ENCODE assay signal across 11 cellular contexts in genomic region chr16:28936784-28937155, GRCh38. TPM values are rescaled to one million over a fixed set of nuclear protein-coding genes. Genes with fewer than 3 reads are reported as not detected.
DNase-seq lines count a peak whose midpoint lies in the region; ATAC-seq and TF ChIP-seq lines count a peak whose summit lies in the region.
"Had no signal": no experiment of that assay in that cellular context is flagged by ENCODE, and none has a peak within 500 bp of the region (broad histone marks: within the 10 kb centered on the region; RNA-seq: fewer than 3 reads in every experiment).

No MANE protein-coding gene starts in this region.

- H3K9me3 Mint-ChIP-seq in stimulated activated naive CD8-positive, alpha-beta T cell treated with anti-CD3 and anti-CD28 coated beads, Interleukin-15, Interleukin-2, amounts not matched to agents 100 ng/mL and 50 ng/mL, for 24 hours = no peaks in the 10 kb centered on the region
- no peaks in the 10 kb centered on the region for H3K9me3 Mint-ChIP-seq in activated T-helper 2 cell treated with anti-CD3 and anti-CD28 coated beads, Interferon-gamma antibody, Interleukin-2, Interleukin-4, amounts not matched to agents 10 μg/mL and 5 μg/mL and 100 μg/mL, durations not matched to agents 14 hours and 24 hours and 36 hours
- H3K9me3 Mint-ChIP-seq in naive B cell = no peaks in the 10 kb centered on the region
- H3K9me3 Mint-ChIP-seq: mesothelial cell of epicardium had no signal

- peak overlapping the region in 3 of 4 donors; percentile 25 to 43 (median 35) for H3K4me3 ChIP-seq in upper lobe of left lung

- no peaks in the 10 kb centered on the region for H3K36me3 ChIP-seq in upper lobe of left lung

- H3K9me3 ChIP-seq in upper lobe of left lung = no peaks in the 10 kb centered on the region

- peaks cover 4% of the 10 kb centered on the region for H3K36me3 Mint-ChIP-seq in stimulated activated naive CD8-positive, alpha-beta T cell treated with anti-CD3 and anti-CD28 coated beads, Interleukin-15, Interleukin-2, amounts not matched to agents 100 ng/mL and 50 ng/mL, for 24 hours (ENCODE audit: low read depth)
- no peaks in the 10 kb centered on the region for H3K36me3 Mint-ChIP-seq in activated T-helper 2 cell treated with anti-CD3 and anti-CD28 coated beads, Interferon-gamma antibody, Interleukin-2, Interleukin-4, amounts not matched to agents 10 μg/mL and 5 μg/mL and 100 μg/mL, durations not matched to agents 14 hours and 24 hours and 36 hours (ENCODE audit: low read depth)
- peaks cover 17 to 50% of the 10 kb centered on the region in 2 donors for H3K36me3 Mint-ChIP-seq in naive B cell
- H3K36me3 Mint-ChIP-seq: mesothelial cell of epicardium had no signal

- no peak for TF ChIP-seq CTCF in upper lobe of left lung (IDR thresholded peaks at IDR 0.05)

- no peaks in the 10 kb centered on the region for H3K27me3 ChIP-seq in upper lobe of left lung

- no peak for TF ChIP-seq POLR2A in upper lobe of left lung (IDR thresholded peaks at IDR 0.05)

- intact Hi-C loops in activated T-helper 2 cell treated with anti-CD3 and anti-CD28 coated beads, Interferon-gamma antibody, Interleukin-2, Interleukin-4, amounts not matched to agents 10 μg/mL and 5 μg/mL and 100 μg/mL, durations not matched to agents 14 hours and 24 hours and 36 hours (cut with micrococcal nuclease) = no loop called here

- DNase-seq in stimulated activated naive CD8-positive, alpha-beta T cell treated with anti-CD3 and anti-CD28 coated beads, Interleukin-15, Interleukin-2, amounts not matched to agents 100 U/mL and 50 U/mL, for 24 hours = no peak
- no peak for DNase-seq in activated T-helper 2 cell treated with anti-CD3 and anti-CD28 coated beads, Interferon-gamma antibody, Interleukin-2, Interleukin-4, amounts not matched to agents 10 μg/mL and 5 μg/mL and 100 μg/mL, durations not matched to agents 14 hours and 24 hours and 36 hours (ENCODE audit: low spot score)
- no peak for DNase-seq in naive B cell
- no peak for DNase-seq in upper lobe of left lung
- no peak for DNase-seq in COLO668 (lab: John Stamatoyannopoulos, UW; ENCODE audit: unreplicated experiment)
- DNase-seq: AML-193 had no signal

- no peak overlapping the region for H3K27ac ChIP-seq in upper lobe of left lung

- H3K4me1 Mint-ChIP-seq in stimulated activated naive CD8-positive, alpha-beta T cell treated with anti-CD3 and anti-CD28 coated beads, Interleukin-15, Interleukin-2, amounts not matched to agents 100 ng/mL and 50 ng/mL, for 24 hours (ENCODE audit: low read depth) = peaks cover 29% of the 10 kb centered on the region
- H3K4me1 Mint-ChIP-seq in activated T-helper 2 cell treated with anti-CD3 and anti-CD28 coated beads, Interferon-gamma antibody, Interleukin-2, Interleukin-4, amounts not matched to agents 10 μg/mL and 5 μg/mL and 100 μg/mL, durations not matched to agents 14 hours and 24 hours and 36 hours (ENCODE audit: low read depth) = peaks cover 11% of the 10 kb centered on the region
- peaks cover 56 to 70% (median 69%) of the 10 kb centered on the region in 3 donors for H3K4me1 Mint-ChIP-seq in naive B cell
- H3K4me1 Mint-ChIP-seq: mesothelial cell of epicardium had no signal

- 76 to 77% methylated on average over 25 to 26 of the region's 26 CpGs for WGBS in upper lobe of left lung, 2 donors

- H3K4me3 Mint-ChIP-seq in stimulated activated naive CD8-positive, alpha-beta T cell treated with anti-CD3 and anti-CD28 coated beads, Interleukin-15, Interleukin-2, amounts not matched to agents 100 ng/mL and 50 ng/mL, for 24 hours = peak overlapping the region; percentile 76
- H3K4me3 Mint-ChIP-seq in activated T-helper 2 cell treated with anti-CD3 and anti-CD28 coated beads, Interferon-gamma antibody, Interleukin-2, Interleukin-4, amounts not matched to agents 10 μg/mL and 5 μg/mL and 100 μg/mL, durations not matched to agents 14 hours and 24 hours and 36 hours (ENCODE audit: low read depth) = peak overlapping the region; percentile 72
- peak overlapping the region; percentile 44 to 97 (median 71) for H3K4me3 Mint-ChIP-seq in naive B cell
- H3K4me3 Mint-ChIP-seq: mesothelial cell of epicardium had no signal

- H3K27ac Mint-ChIP-seq in stimulated activated naive CD8-positive, alpha-beta T cell treated with anti-CD3 and anti-CD28 coated beads, Interleukin-15, Interleukin-2, amounts not matched to agents 100 ng/mL and 50 ng/mL, for 24 hours = no peak overlapping the region
- no peak overlapping the region for H3K27ac Mint-ChIP-seq in activated T-helper 2 cell treated with anti-CD3 and anti-CD28 coated beads, Interferon-gamma antibody, Interleukin-2, Interleukin-4, amounts not matched to agents 10 μg/mL and 5 μg/mL and 100 μg/mL, durations not matched to agents 14 hours and 24 hours and 36 hours
- H3K27ac Mint-ChIP-seq in naive B cell = peak overlapping the region; percentile 88 to 98 (median 90)
- H3K27ac Mint-ChIP-seq: mesothelial cell of epicardium had no signal

- H3K4me1 ChIP-seq in upper lobe of left lung = peaks cover 0 to 14% (median 7%) of the 10 kb centered on the region in 4 donors

- no peaks in the 10 kb centered on the region for H3K27me3 Mint-ChIP-seq in stimulated activated naive CD8-positive, alpha-beta T cell treated with anti-CD3 and anti-CD28 coated beads, Interleukin-15, Interleukin-2, amounts not matched to agents 100 ng/mL and 50 ng/mL, for 24 hours
- no peaks in the 10 kb centered on the region for H3K27me3 Mint-ChIP-seq in activated T-helper 2 cell treated with anti-CD3 and anti-CD28 coated beads, Interferon-gamma antibody, Interleukin-2, Interleukin-4, amounts not matched to agents 10 μg/mL and 5 μg/mL and 100 μg/mL, durations not matched to agents 14 hours and 24 hours and 36 hours (ENCODE audit: low read depth)
- H3K27me3 Mint-ChIP-seq in naive B cell = no peaks in the 10 kb centered on the region

- ATAC-seq in stimulated activated naive CD8-positive, alpha-beta T cell treated with anti-CD3 and anti-CD28 coated beads, Interleukin-15, Interleukin-2, amounts not matched to agents 100 U/mL and 50 U/mL, for 24 hours = no peak
- ATAC-seq in naive B cell (ENCODE audit: low read depth in 2 of 2) (no peak), upper lobe of left lung (ENCODE audit: low FRiP score in 2 of 2) (peak in 1 of 2 donors; percentile 7), HG02840 (IDR thresholded peaks at IDR 0.05; ENCODE audit: low FRiP score, unreplicated experiment) (no peak)
- ATAC-seq in activated CD4-positive, CD25-positive, alpha-beta regulatory T cell treated with anti-CD3 and anti-CD28 coated beads, Interleukin-2, amount 50 U/mL, for 24 hours = no peak

- no peak for TF ChIP-seq EP300 in upper lobe of left lung (IDR thresholded peaks at IDR 0.05)

RNA-seq across cellular contexts. Expression of gene CD19, which starts 5.0 kb away (rescaled TPM):
- 0.18 and 0.23 TPM in 2 replicates for total RNA-seq in activated T-helper 2 cell treated with anti-CD3 and anti-CD28 coated beads, Interferon-gamma antibody, Interleukin-2, Interleukin-4, amounts not matched to agents 10 μg/mL and 5 μg/mL and 100 μg/mL, durations not matched to agents 14 hours and 24 hours and 36 hours
- 100 to 1,000 TPM; 280 to 597 (median 354) TPM for polyA plus RNA-seq in naive B cell (ENCODE audit: low read depth in 6 of 6)
- 1 to 10 TPM in 2 of 6 donors, under 1 TPM in 3, not detected in 1; 0.46 to 1.4 (median 0.89) TPM for total RNA-seq in upper lobe of left lung
- total RNA-seq: cardiac septum, mesothelial cell of epicardium had no signal

RNA-seq across cellular contexts. Expression of gene RABEP2, which starts 11.7 kb away (rescaled TPM):
- total RNA-seq in activated T-helper 2 cell treated with anti-CD3 and anti-CD28 coated beads, Interferon-gamma antibody, Interleukin-2, Interleukin-4, amounts not matched to agents 10 μg/mL and 5 μg/mL and 100 μg/mL, durations not matched to agents 14 hours and 24 hours and 36 hours = 20.6 and 24.2 TPM in 2 replicates
- 10 to 100 TPM in 5 of 6 donors, 1 to 10 TPM in 1; 6.9 to 40.4 (median 21.2) TPM for polyA plus RNA-seq in naive B cell (ENCODE audit: low read depth in 6 of 6)
- total RNA-seq in upper lobe of left lung = 100 to 1,000 TPM in 1 of 6 donors, 10 to 100 TPM in 5; 25.6 to 115 (median 33.0) TPM

RNA-seq across cellular contexts. Expression of gene NFATC2IP, which starts 14.0 kb away (rescaled TPM):
- 98.3 and 106 TPM in 2 replicates for total RNA-seq in activated T-helper 2 cell treated with anti-CD3 and anti-CD28 coated beads, Interferon-gamma antibody, Interleukin-2, Interleukin-4, amounts not matched to agents 10 μg/mL and 5 μg/mL and 100 μg/mL, durations not matched to agents 14 hours and 24 hours and 36 hours
- polyA plus RNA-seq in naive B cell (ENCODE audit: low read depth in 6 of 6) = 10 to 100 TPM; 17.8 to 32.2 (median 24.2) TPM
- total RNA-seq in upper lobe of left lung = 10 to 100 TPM; 24.6 to 62.9 (median 34.9) TPM

RNA-seq across cellular contexts. Expression of gene SPNS1, which starts 37.8 kb away (rescaled TPM):
- 22.0 and 25.8 TPM in 2 replicates for total RNA-seq in activated T-helper 2 cell treated with anti-CD3 and anti-CD28 coated beads, Interferon-gamma antibody, Interleukin-2, Interleukin-4, amounts not matched to agents 10 μg/mL and 5 μg/mL and 100 μg/mL, durations not matched to agents 14 hours and 24 hours and 36 hours
- polyA plus RNA-seq in naive B cell (ENCODE audit: low read depth in 6 of 6) = 10 to 100 TPM; 11.4 to 29.9 (median 19.0) TPM
- total RNA-seq in upper lobe of left lung = 10 to 100 TPM; 23.4 to 84.7 (median 68.7) TPM

RNA-seq across cellular contexts. Expression of gene LAT, which starts 48.1 kb away (rescaled TPM):
- total RNA-seq in activated T-helper 2 cell treated with anti-CD3 and anti-CD28 coated beads, Interferon-gamma antibody, Interleukin-2, Interleukin-4, amounts not matched to agents 10 μg/mL and 5 μg/mL and 100 μg/mL, durations not matched to agents 14 hours and 24 hours and 36 hours = 273 and 294 TPM in 2 replicates
- 1 to 10 TPM in 4 of 6 donors, under 1 TPM in 2; 0.29 to 3.7 (median 1.6) TPM for polyA plus RNA-seq in naive B cell (ENCODE audit: low read depth in 6 of 6)
- 10 to 100 TPM in 4 of 6 donors, 1 to 10 TPM in 2; 3.5 to 70.2 (median 17.5) TPM for total RNA-seq in upper lobe of left lung

Comparison
In these comparisons a context has a peak if more than half of its experiments do, and no peak if none do; other contexts are left out.
1. H3K27ac Mint-ChIP-seq: peak in naive B cell (6 of 6); none in stimulated activated naive CD8-positive, alpha-beta T cell treated with anti-CD3 and anti-CD28 coated beads, Interleukin-15, Interleukin-2, amounts not matched to agents 100 ng/mL and 50 ng/mL, for 24 hours (single experiment) and activated T-helper 2 cell treated with anti-CD3 and anti-CD28 coated beads, Interferon-gamma antibody, Interleukin-2, Interleukin-4, amounts not matched to agents 10 μg/mL and 5 μg/mL and 100 μg/mL, durations not matched to agents 14 hours and 24 hours and 36 hours (single experiment).
2. Peak in every context shown above with its lines, with median percentiles within 50 percentile points of each other: H3K4me3 Mint-ChIP-seq.